In the genomic region with DNA sequence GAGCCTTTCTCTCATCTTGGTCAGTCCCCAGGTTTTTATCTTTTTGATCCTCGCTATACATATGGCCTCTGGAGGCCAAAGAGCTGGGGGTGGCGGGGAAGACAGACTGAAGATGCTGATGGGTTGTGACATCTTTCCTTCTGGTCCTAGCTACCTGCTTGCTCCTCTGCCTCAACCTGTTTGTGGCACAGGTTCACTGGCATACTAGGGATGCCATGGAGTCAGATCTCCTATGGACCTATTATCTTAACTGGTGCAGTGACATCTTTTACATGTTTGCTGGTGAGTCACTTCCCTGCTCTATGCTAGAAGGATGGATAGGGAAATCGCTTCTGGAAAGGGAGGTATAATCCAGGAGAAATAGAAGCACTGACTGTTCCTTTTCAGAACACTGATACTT, we compare ENCODE assay signal across 10 cellular contexts. TPM values are rescaled to one million over a fixed set of nuclear protein-coding genes. Genes with fewer than 3 reads are reported as not detected.
"Had no signal": no experiment of that assay in that cellular context is flagged by ENCODE, and none has a peak within 500 bp of the region (broad histone marks: within the 10 kb centered on the region; RNA-seq: fewer than 3 reads in every experiment).

No MANE protein-coding gene starts in this region.

- DNase-seq: IMR-90, KBM-7, KG1 had no signal

- H3K4me3 ChIP-seq: K562 had no signal

- FAIRE-seq: HepG2, K562 had no signal

- H3K9ac ChIP-seq: KMS-11 had no signal

- ATAC-seq: HepG2, K562 had no signal

- H3K27ac ChIP-seq: HL-60, KMS-11 had no signal

- H3K4me2 ChIP-seq: KMS-11 had no signal

RNA-seq across cellular contexts. Expression of a gene that starts 8.8 kb away (rescaled TPM):
- total RNA-seq: HepG2, HT-29, HT1080, IMR-90, K562 had no signal
- polyA plus RNA-seq: HepG2, IgD-negative memory B cell, IMR-90, K562 had no signal
